Comparison of ENCODE assay signal across 22 cellular contexts in genomic region chr9:119284587-119285337, GRCh38.
DNase-seq lines count a peak whose midpoint lies in the region; ATAC-seq and TF ChIP-seq lines count a peak whose summit lies in the region.
"Had no signal": no experiment of that assay in that cellular context is flagged by ENCODE, and none has a peak within 500 bp of the region (broad histone marks: within the 10 kb centered on the region; RNA-seq: fewer than 3 reads in every experiment).

No MANE protein-coding gene starts in this region.

- H3K79me2 ChIP-seq in GM23248 (ENCODE audit: insufficient read depth) = no peaks in the 10 kb centered on the region

- no peak for TF ChIP-seq CTCF in brain (conservative IDR thresholded peaks at IDR 0.05)
- TF ChIP-seq CTCF in foreskin keratinocyte (conservative IDR thresholded peaks at IDR 0.05) = no peak

- no peaks in the 10 kb centered on the region for H3K27me3 Mint-ChIP-seq in brain
- H3K27me3 Mint-ChIP-seq: activated naive CD8-positive, alpha-beta T cell treated with anti-CD3 and anti-CD28 coated beads, Interleukin-2, amount 10 ng/mL, durations not matched to agents 7 days and 5 days had no signal

- peak overlapping the region in 1 of 5 experiments; percentile 17 for H3K4me3 Mint-ChIP-seq in brain
- H3K4me3 Mint-ChIP-seq: activated naive CD8-positive, alpha-beta T cell treated with anti-CD3 and anti-CD28 coated beads, Interleukin-2, amount 10 ng/mL, durations not matched to agents 7 days and 5 days; naive B cell had no signal

- H3K27ac ChIP-seq in GM23248 (no peak overlapping the region), layer of hippocampus (ENCODE audit: low read depth, low read length) (peak overlapping the region; percentile 44), foreskin keratinocyte (no peak overlapping the region)
- H3K27ac ChIP-seq: epithelial cell of prostate, PC-9 had no signal

- H3K9ac ChIP-seq in GM23248 = no peak overlapping the region

- H3K4me1 Mint-ChIP-seq in brain = peaks cover 44% of the 10 kb centered on the region
- H3K4me1 Mint-ChIP-seq: activated naive CD8-positive, alpha-beta T cell treated with anti-CD3 and anti-CD28 coated beads, Interleukin-2, amount 10 ng/mL, durations not matched to agents 7 days and 5 days; naive B cell had no signal

- intact Hi-C loops in left colon (cut with DNase I, micrococcal nuclease) = no loop called here

- DNase-seq in ACHN = peak; percentile 23
- DNase-seq in GM23248 = peak; percentile 84
- DNase-seq in foreskin keratinocyte = no peak
- no peak for DNase-seq in left colon
- DNase-seq in activated gamma-delta T cell treated with Interleukin-2 at 50 U/mL for 16 hours = no peak
- DNase-seq in cortex of kidney (lab: John Stamatoyannopoulos, UW) = no peak
- DNase-seq: activated CD4-positive, alpha-beta T cell treated with anti-CD3 and anti-CD28 coated beads for 4 hours; activated CD8-positive, alpha-beta memory T cell treated with anti-CD3 and anti-CD28 coated beads for 24 hours; activated effector memory CD4-positive, alpha-beta T cell treated with anti-CD3 and anti-CD28 coated beads, Interleukin-2, amount 50 U/mL, for 16 hours; activated naive CD8-positive, alpha-beta T cell treated with anti-CD3 and anti-CD28 coated beads, Interleukin-2, amount 10 ng/mL, durations not matched to agents 7 days and 5 days; activated T-cell treated with anti-CD3 and anti-CD28 coated beads, Interleukin-2, amount 50 U/mL, for 1 hour; effector CD8-positive, alpha-beta T cell; foreskin fibroblast; naive B cell; PC-9; stimulated activated CD4-positive, alpha-beta T cell treated with anti-CD3 and anti-CD28 coated beads, Interleukin-1b, Interleukin-23, amount 100 ng/mL, for 48 hours; stimulated activated CD8-positive, alpha-beta memory T cell treated with anti-CD3 and anti-CD28 coated beads, Interleukin-4, amount 100 ng/mL, for 48 hours had no signal

- no peaks in the 10 kb centered on the region for H3K9me3 Mint-ChIP-seq in brain
- H3K9me3 Mint-ChIP-seq: activated naive CD8-positive, alpha-beta T cell treated with anti-CD3 and anti-CD28 coated beads, Interleukin-2, amount 10 ng/mL, durations not matched to agents 7 days and 5 days; type B pancreatic cell had no signal

- H3K36me3 ChIP-seq in GM23248 (ENCODE audit: low read depth) = no peaks in the 10 kb centered on the region

- H3K27ac Mint-ChIP-seq in brain = peak overlapping the region; percentile 28 to 57 (median 51)
- H3K27ac Mint-ChIP-seq: activated naive CD8-positive, alpha-beta T cell treated with anti-CD3 and anti-CD28 coated beads, Interleukin-2, amount 10 ng/mL, durations not matched to agents 7 days and 5 days; naive B cell; type B pancreatic cell had no signal

- ATAC-seq in foreskin keratinocyte = no peak
- no peak for ATAC-seq in left colon

- in situ Hi-C loops in ACHN (cut with HindIII; ENCODE audit: low pct_ligation_motif_present, low pct_unique_long_range_greater_than_20kb, low sequenced_read_pairs) (no loop called here), GM23248 (cut with MboI) (no loop called here)

- no peaks in the 10 kb centered on the region for H3K9me3 ChIP-seq in GM23248 (ENCODE audit: low read depth)

- H3K27me3 ChIP-seq in GM23248 (replicated peaks; ENCODE audit: insufficient read depth) (no peaks in the 10 kb centered on the region), layer of hippocampus (ENCODE audit: control insufficient read depth, insufficient read depth, low read length) (no peaks in the 10 kb centered on the region), foreskin keratinocyte (no peaks in the 10 kb centered on the region)

- H3F3A ChIP-seq in GM23248 (ENCODE audit: insufficient read depth) = peaks cover 11% of the 10 kb centered on the region

- 29 to 34% methylated on average over 12 of the region's 12 CpGs for WGBS in GM23248 (ENCODE audit: low coverage in 1 of 2, low lambda C conversion rate in 2 of 2, missing lambda C conversion rate in 2 of 2), 2 experiments

- no peak overlapping the region for H3K4me3 ChIP-seq in GM23248
- H3K4me3 ChIP-seq: PC-9, smooth muscle cell had no signal

- H3K9me2 ChIP-seq in GM23248 (ENCODE audit: insufficient read depth) = no peaks in the 10 kb centered on the region

- H3K36me3 Mint-ChIP-seq in brain = peaks cover 5% of the 10 kb centered on the region
- H3K36me3 Mint-ChIP-seq: activated naive CD8-positive, alpha-beta T cell treated with anti-CD3 and anti-CD28 coated beads, Interleukin-2, amount 10 ng/mL, durations not matched to agents 7 days and 5 days; naive B cell; type B pancreatic cell had no signal

- H3K4me2 ChIP-seq in GM23248 (ENCODE audit: unreplicated experiment) = peak overlapping the region; percentile 48
- H3K4me2 ChIP-seq: PC-9, smooth muscle cell had no signal

- peaks cover 19% of the 10 kb centered on the region for H3K4me1 ChIP-seq in GM23248 (ENCODE audit: insufficient read depth)
- H3K4me1 ChIP-seq in foreskin keratinocyte = no peaks in the 10 kb centered on the region

- no peak overlapping the region for H2AFZ ChIP-seq in GM23248
- H2AFZ ChIP-seq: PC-9 had no signal

- no peaks in the 10 kb centered on the region for H4K20me1 ChIP-seq in GM23248 (ENCODE audit: insufficient read depth)

Comparison
In these comparisons a context has a peak if more than half of its experiments do, and no peak if none do; other contexts are left out.
1. DNase-seq: peak in ACHN (single experiment) and GM23248 (single experiment); none in foreskin keratinocyte (0 of 2), left colon (0 of 2), activated gamma-delta T cell treated with Interleukin-2 at 50 U/mL for 16 hours (single experiment) and cortex of kidney (single experiment).